10 cellular contexts compared by ENCODE assay signal in genomic region chr4:825969-826330, GRCh38. TPM values are rescaled to one million over a fixed set of nuclear protein-coding genes. Genes with fewer than 3 reads are reported as not detected.
DNase-seq lines count a peak whose midpoint lies in the region; ATAC-seq, FAIRE-seq and TF ChIP-seq lines count a peak whose summit lies in the region.
"Had no signal": no experiment of that assay in that cellular context is flagged by ENCODE, and none has a peak within 500 bp of the region (broad histone marks: within the 10 kb centered on the region; RNA-seq: fewer than 3 reads in every experiment).

Gene CPLX1 (minus strand): TSS chr4:826129. CDS start chr4:824522, 1,607 bp downstream.

- no peak for ATAC-seq in sciatic nerve
- no peak for ATAC-seq in GM18511 (IDR thresholded peaks at IDR 0.05; ENCODE audit: unreplicated experiment)

- intact Hi-C loops in sciatic nerve (cut with DNase I) = no loop called here

- DNase-seq in NCI-H82 (lab: John Stamatoyannopoulos, UW) (peak; percentile 77), NCI-H82 treated with DMSO at 0.1 percent for 48 hours (lab: John Stamatoyannopoulos, UW; ENCODE audit: unreplicated experiment) (no peak), NCI-H226 (peak; percentile 16), erythroblast (lab: John Stamatoyannopoulos, UW) (peak; percentile 34 to 36), sciatic nerve (ENCODE audit: low spot score) (no peak), globus pallidus (ENCODE audit: low spot score) (no peak), GM12891 (ENCODE audit: insufficient read length, low spot score) (no peak)

- TF ChIP-seq POLR2A in erythroblast (IDR thresholded peaks at IDR 0.05; ENCODE audit: low read length) (no peak), GM12891 (IDR thresholded peaks at IDR 0.05; ENCODE audit: low read depth, low read length) (no peak)

- FAIRE-seq in GM12891 (lab: Jason Lieb, UNC) = no peak
- FAIRE-seq: G401.6, keratinocyte had no signal

TF ChIP-seq in GM12891, 5 proteins besides CTCF, POLR2A, EP300 and RAD21:
- no peak for TF ChIP-seq POLR2AphosphoS5 (IDR thresholded peaks at IDR 0.05; ENCODE audit: low read depth, low read length)
- TF ChIP-seq TAF1 (IDR thresholded peaks at IDR 0.05; ENCODE audit: low read depth, low read length) = no peak
- TF ChIP-seq PAX5 (IDR thresholded peaks at IDR 0.05; ENCODE audit: insufficient read depth, low read length, severe bottlenecking) = no peak
- no peak for TF ChIP-seq SPI1 (IDR thresholded peaks at IDR 0.05; ENCODE audit: low read depth, low read length)
- no peak for TF ChIP-seq POU2F2 (IDR thresholded peaks at IDR 0.05; ENCODE audit: low read depth, low read length)

RNA-seq across cellular contexts. Expression of gene CPLX1, which starts in this region (rescaled TPM):
- 11.6 TPM for total RNA-seq in sciatic nerve
- polyA plus RNA-seq in GM12891 (2012; ENCODE audit: low read depth, missing spikeins) = 0.73 TPM

Comparison
In these comparisons a context has a peak if more than half of its experiments do, and no peak if none do; other contexts are left out.
1. DNase-seq: peak in NCI-H82 (single experiment), NCI-H226 (single experiment) and erythroblast (2 of 2); none in NCI-H82 treated with DMSO at 0.1 percent for 48 hours (single experiment), sciatic nerve (single experiment), globus pallidus (single experiment) and GM12891 (single experiment).